In genomic region chr15:52782514-52782913, GRCh38 we compare ENCODE assay signal across 26 cellular contexts. TPM values are rescaled to one million over a fixed set of nuclear protein-coding genes. Genes with fewer than 3 reads are reported as not detected.
"Had no signal": no experiment of that assay in that cellular context is flagged by ENCODE, and none has a peak within 500 bp of the region (broad histone marks: within the 10 kb centered on the region; RNA-seq: fewer than 3 reads in every experiment).

No MANE protein-coding gene starts in this region.

- H3K9me2 ChIP-seq: SK-N-SH had no signal

- H3K27ac ChIP-seq: RWPE1 had no signal

- H3K4me2 ChIP-seq: SK-N-SH had no signal

- DNase-seq: KBM-7; MV-4-11; NCI-H1048; NCI-H1105; NCI-H1417; NCI-H1436 treated with DMSO at 0.1 percent for 48 hours; NCI-H1694 treated with DMSO at 0.1 percent for 48 hours; NCI-H1930; NCI-H2081; NCI-H2107; NCI-H226; NCI-H446; NCI-H510A; NCI-H524 treated with DMSO at 0.1 percent for 48 hours; NCI-H69; NCI-H774; NK-92 treated with Interleukin-12 subunit alpha and Interleukin-12 subunit beta, amount 100 ng/mL, for 24 hours; PC-3; SHP77; SK-N-SH; SW 1271 had no signal

- ATAC-seq: Panc1, PC-3 had no signal

- H3K9me3 ChIP-seq: SK-N-SH had no signal

- H3K9ac ChIP-seq: SK-N-SH had no signal

RNA-seq across cellular contexts. Expression of gene ONECUT1, which starts 7.6 kb away (rescaled TPM):
- total RNA-seq: HT1080, LHCN-M2, MCF 10A, PC-3 had no signal
- polyA plus RNA-seq: SK-N-SH had no signal
